11 cellular contexts compared by ENCODE assay signal in genomic region chr1:110111081-110111480, GRCh38. TPM values are rescaled to one million over a fixed set of nuclear protein-coding genes. Genes with fewer than 3 reads are reported as not detected.
"Had no signal": no experiment of that assay in that cellular context is flagged by ENCODE, and none has a peak within 500 bp of the region (broad histone marks: within the 10 kb centered on the region; RNA-seq: fewer than 3 reads in every experiment).

No MANE protein-coding gene starts in this region.

- H3K4me1 ChIP-seq: HAP-1 had no signal

- H3K27ac ChIP-seq: HL-60 had no signal

- H3K4me3 ChIP-seq: HAP-1 had no signal

- H3K36me3 ChIP-seq: HAP-1 had no signal

- DNase-seq: GOT3, H7, HFFc6, KBM-7 had no signal

- H3K9me3 ChIP-seq: HAP-1 had no signal

- ATAC-seq: HCT116, HepG2 had no signal

RNA-seq across cellular contexts. Expression of gene UBL4B, which starts 1.2 kb away (rescaled TPM):
- total RNA-seq: H4, H7, HepG2, HT1080 had no signal
- polyA plus RNA-seq: HepG2, IgD-negative memory B cell had no signal

RNA-seq across cellular contexts. Expression of gene SLC6A17, which starts 39.2 kb away (rescaled TPM):
- total RNA-seq: HepG2, HT1080 had no signal
- polyA plus RNA-seq: HepG2, IgD-negative memory B cell had no signal

RNA-seq across cellular contexts. Expression of gene ALX3, which starts 40.6 kb away (rescaled TPM):
- total RNA-seq: H4, HepG2, HT1080 had no signal
- polyA plus RNA-seq: HepG2, IgD-negative memory B cell had no signal
